7 cellular contexts compared by ENCODE assay signal in genomic region chr5:79255786-79256557, GRCh38. TPM values are rescaled to one million over a fixed set of nuclear protein-coding genes. Genes with fewer than 3 reads are reported as not detected.
DNase-seq lines count a peak whose midpoint lies in the region; ATAC-seq, FAIRE-seq and TF ChIP-seq lines count a peak whose summit lies in the region.

No MANE protein-coding gene starts in this region.

- no peaks in the 10 kb centered on the region for H4K20me1 ChIP-seq in DOHH2 (ENCODE audit: control insufficient read depth, insufficient read depth, low read depth, low read length)
- H4K20me1 ChIP-seq in neural cell (ENCODE audit: insufficient read depth), result no peaks in the 10 kb centered on the region

- no peaks in the 10 kb centered on the region for H3K36me3 ChIP-seq in DOHH2 (ENCODE audit: control insufficient read depth, low read length)
- no peaks in the 10 kb centered on the region for H3K36me3 ChIP-seq in neural cell (ENCODE audit: insufficient read depth, low read length)

- H3K9me3 ChIP-seq in DOHH2 (ENCODE audit: control insufficient read depth, insufficient read depth, low read length) (no peaks in the 10 kb centered on the region), neural cell (ENCODE audit: low read length) (no peaks in the 10 kb centered on the region)

- peak; percentile 39 for DNase-seq in HTR-8/SVneo (ENCODE audit: insufficient read length, low spot score)
- peak; percentile 45 for DNase-seq in cerebellar cortex (ENCODE audit: low spot score)
- DNase-seq in ureter (ENCODE audit: low spot score), result no peak
- no peak for DNase-seq in activated CD8-positive, alpha-beta memory T cell treated with anti-CD3 and anti-CD28 coated beads, Interleukin-2, amount 50 U/mL, for 48 hours

- TF ChIP-seq CTCF in DOHH2 (IDR thresholded peaks at IDR 0.05; ENCODE audit: low read depth, low read length, poor library complexity, severe bottlenecking) (peak; percentile 69), neural cell (IDR thresholded peaks at IDR 0.05; ENCODE audit: poor library complexity, severe bottlenecking) (peak; percentile 9)

- H3K27me3 ChIP-seq in DOHH2 (ENCODE audit: control insufficient read depth, low read length), result no peaks in the 10 kb centered on the region
- H3K27me3 ChIP-seq in neural cell (ENCODE audit: insufficient read depth, low read depth, low read length), result no peaks in the 10 kb centered on the region

- H3K4me2 ChIP-seq in DOHH2 (ENCODE audit: low read length) (no peak overlapping the region), neural cell (ENCODE audit: low read length) (no peak overlapping the region)

- no peak overlapping the region for H2AFZ ChIP-seq in neural cell (ENCODE audit: low read depth, low read length)

- no peak overlapping the region for H3K9ac ChIP-seq in neural cell (ENCODE audit: low read length)

- TF ChIP-seq EP300 in neural cell (conservative IDR thresholded peaks at IDR 0.05; ENCODE audit: poor library complexity, severe bottlenecking), result no peak

- no peak for FAIRE-seq in HTR-8/SVneo (lab: Jason Lieb, UNC)

- no peaks in the 10 kb centered on the region for H3K4me1 ChIP-seq in DOHH2 (ENCODE audit: control insufficient read depth, low read length)

- H3K4me3 ChIP-seq in DOHH2 (ENCODE audit: low read length) (no peak overlapping the region), neural cell (ENCODE audit: low read length) (no peak overlapping the region)

- H3K9me2 ChIP-seq in DOHH2 (replicated peaks; ENCODE audit: control insufficient read depth, low read length), result no peaks in the 10 kb centered on the region
- no peaks in the 10 kb centered on the region for H3K9me2 ChIP-seq in neural cell (ENCODE audit: insufficient read depth, low read length)

- TF ChIP-seq RAD21 in neural cell (conservative IDR thresholded peaks at IDR 0.05), result no peak

- ATAC-seq in GM18907 (IDR thresholded peaks at IDR 0.05; ENCODE audit: unreplicated experiment), result peak; percentile 71

- peaks cover 2% of the 10 kb centered on the region; the same call in 1 of the 2 replicates for H3K79me2 ChIP-seq in DOHH2 (ENCODE audit: control insufficient read depth, low read length)
- no peaks in the 10 kb centered on the region for H3K79me2 ChIP-seq in neural cell (replicated peaks; ENCODE audit: insufficient read depth, low read length)

- H3F3A ChIP-seq in DOHH2 (ENCODE audit: control insufficient read depth, insufficient read depth) (no peaks in the 10 kb centered on the region), neural cell (ENCODE audit: insufficient read depth, low read length, poor library complexity, severe bottlenecking) (no peaks in the 10 kb centered on the region)

- H3K27ac ChIP-seq in DOHH2 (ENCODE audit: low read depth, low read length) (no peak overlapping the region), neural cell (ENCODE audit: low read length) (no peak overlapping the region)

TF ChIP-seq in neural cell, 6 proteins besides CTCF, POLR2A, EP300 and RAD21:
- TF ChIP-seq EZH2 (IDR thresholded peaks at IDR 0.05; ENCODE audit: borderline replicate concordance, insufficient read depth, low read length, poor library complexity, severe bottlenecking) (no peak), POLR2AphosphoS5 (IDR thresholded peaks at IDR 0.05) (no peak)

RNA-seq across cellular contexts. Expression of gene JMY, which starts 20.0 kb away (rescaled TPM):
- 16.1 and 19.3 TPM in 2 replicates for polyA plus RNA-seq in neural cell
- 45.3 and 50.2 TPM in 2 replicates for polyA minus RNA-seq in neural cell
- 16.0 TPM for total RNA-seq in ureter

Comparison
In these comparisons a context has a peak if more than half of its experiments do, and no peak if none do; other contexts are left out.
1. DNase-seq: peak in HTR-8/SVneo (single experiment) and cerebellar cortex (single experiment); none in ureter (single experiment) and activated CD8-positive, alpha-beta memory T cell treated with anti-CD3 and anti-CD28 coated beads, Interleukin-2, amount 50 U/mL, for 48 hours (single experiment).